In genomic region chr12:71046215-71046614, GRCh38 we compare ENCODE assay signal across 14 cellular contexts.
DNase-seq lines count a peak whose midpoint lies in the region; ATAC-seq, FAIRE-seq and TF ChIP-seq lines count a peak whose summit lies in the region.
"Had no signal": no experiment of that assay in that cellular context is flagged by ENCODE, and none has a peak within 500 bp of the region (broad histone marks: within the 10 kb centered on the region; RNA-seq: fewer than 3 reads in every experiment).

No MANE protein-coding gene starts in this region.

- intact Hi-C loops in mucosa of descending colon (cut with DNase I, micrococcal nuclease) (no loop called here), ovary (cut with DNase I) (no loop called here)

- H3K9ac ChIP-seq in endocrine pancreas (ENCODE audit: control insufficient read depth, insufficient read depth, low read length), result no peak overlapping the region
- H3K9ac ChIP-seq: parathyroid adenoma had no signal

- peak; percentile 25 for DNase-seq in AG09319 (ENCODE audit: extremely low read depth, low read depth)
- peak; percentile 9 for DNase-seq in RCC 7860 (ENCODE audit: low spot score)
- no peak for DNase-seq in mucosa of descending colon
- no peak for DNase-seq in ovary
- no peak for DNase-seq in NCI-H1417 (lab: John Stamatoyannopoulos, UW)
- DNase-seq in substantia nigra (lab: John Stamatoyannopoulos, UW), result no peak
- DNase-seq: hippocampal formation, NCI-H1417 treated with DMSO at 0.1 percent for 48 hours, SHP77 treated with DMSO at 0.1 percent for 48 hours had no signal

- H3K27me3 ChIP-seq in endocrine pancreas (ENCODE audit: control insufficient read depth, insufficient read depth, low read length) (no peaks in the 10 kb centered on the region), ovary (no peaks in the 10 kb centered on the region)

- TF ChIP-seq EP300 in ovary (IDR thresholded peaks at IDR 0.05), result no peak

- no peak for TF ChIP-seq CTCF in AG09319 (IDR thresholded peaks at IDR 0.05; ENCODE audit: low read depth, low read length)
- TF ChIP-seq CTCF in mucosa of descending colon (IDR thresholded peaks at IDR 0.05), result no peak
- no peak for TF ChIP-seq CTCF in ovary (IDR thresholded peaks at IDR 0.05)

- H3K4me1 ChIP-seq in endocrine pancreas (ENCODE audit: control insufficient read depth, insufficient read depth, low read length) (peaks cover 9% of the 10 kb centered on the region), mucosa of descending colon (ENCODE audit: low read depth) (peaks cover 3% of the 10 kb centered on the region), ovary (ENCODE audit: insufficient read depth) (no peaks in the 10 kb centered on the region)
- H3K4me1 ChIP-seq: parathyroid adenoma had no signal

- peak; percentile 46 for ATAC-seq in mucosa of descending colon
- no peak for ATAC-seq in HG03280 (IDR thresholded peaks at IDR 0.05; ENCODE audit: unreplicated experiment)
- ATAC-seq: activated naive CD4-positive, alpha-beta T cell treated with anti-CD3 and anti-CD28 coated beads, Interleukin-2, amount 50 U/mL, for 72 hours; GM23338 had no signal

- H3K4me3 ChIP-seq in endocrine pancreas (ENCODE audit: control insufficient read depth, insufficient read depth, low read length) (peak overlapping the region; percentile 4), mucosa of descending colon (no peak overlapping the region), ovary (no peak overlapping the region)
- H3K4me3 ChIP-seq: GM23338 had no signal

- H3K9me3 ChIP-seq in endocrine pancreas (ENCODE audit: control insufficient read depth, low read length) (no peaks in the 10 kb centered on the region), mucosa of descending colon (no peaks in the 10 kb centered on the region), ovary (no peaks in the 10 kb centered on the region)

- H3K27ac ChIP-seq in ovary, result no peak overlapping the region
- no peak overlapping the region for H3K27ac ChIP-seq in substantia nigra (ENCODE audit: low read depth, low read length, poor library complexity, severe bottlenecking)
- H3K27ac ChIP-seq: parathyroid adenoma had no signal

- no peak for TF ChIP-seq POLR2A in ovary (IDR thresholded peaks at IDR 0.05)

- H3K36me3 ChIP-seq in endocrine pancreas (ENCODE audit: control insufficient read depth, insufficient read depth, low read length) (no peaks in the 10 kb centered on the region), mucosa of descending colon (ENCODE audit: low read depth) (no peaks in the 10 kb centered on the region), ovary (no peaks in the 10 kb centered on the region)

- FAIRE-seq in RCC 7860 (lab: Jason Lieb, UNC), result no peak

Comparison
In these comparisons a context has a peak if more than half of its experiments do, and no peak if none do; other contexts are left out.
1. DNase-seq: peak in AG09319 (single experiment) and RCC 7860 (single experiment); none in mucosa of descending colon (0 of 3), ovary (0 of 5), NCI-H1417 (0 of 3) and substantia nigra (0 of 49).